ENCODE assay signal across 15 cellular contexts in genomic region chr19:7981661-7982060, GRCh38. TPM values are rescaled to one million over a fixed set of nuclear protein-coding genes. Genes with fewer than 3 reads are reported as not detected.
"Had no signal": no experiment of that assay in that cellular context is flagged by ENCODE, and none has a peak within 500 bp of the region (broad histone marks: within the 10 kb centered on the region; RNA-seq: fewer than 3 reads in every experiment).

No MANE protein-coding gene starts in this region.

- H3K27ac Mint-ChIP-seq: activated T-helper 17 cell treated with anti-CD3 and anti-CD28 coated beads, Interleukin-2, amount 50 U/mL, for 72 hours had no signal

- FAIRE-seq: bronchial epithelial cell, endometrium, pancreas had no signal

- H3K27ac ChIP-seq: ascending aorta, SK-N-MC, tibial artery had no signal

- H3K4me1 ChIP-seq: ascending aorta had no signal

- H3K9me3 Mint-ChIP-seq: activated T-helper 17 cell treated with anti-CD3 and anti-CD28 coated beads, Interleukin-2, amount 50 U/mL, for 72 hours; stimulated activated naive B cell treated with anti-CD40 and anti-IgM and Interleukin-4, amounts not matched to agents 10 μg/mL and 1 μg/mL and 100 μg/mL, for 72 hours had no signal

- DNase-seq: activated naive CD4-positive, alpha-beta T cell treated with Interleukin-2 at 50 U/mL for 16 hours; hippocampal formation; midbrain; stimulated activated CD4-positive, alpha-beta T cell treated with anti-CD3 and anti-CD28 coated beads, Interleukin-15, amount 100 ng/mL, for 24 hours; stimulated activated CD4-positive, alpha-beta T cell treated with anti-CD3 and anti-CD28 coated beads, Interleukin-4, amount 100 ng/mL, for 1 hour; stimulated activated naive B cell treated with anti-CD40 and anti-IgM and Interleukin-4, amounts not matched to agents 10 μg/mL and 1 μg/mL and 100 μg/mL, for 72 hours; tibial artery had no signal

- ATAC-seq: activated T-helper 17 cell treated with anti-CD3 and anti-CD28 coated beads, Interleukin-2, amount 50 U/mL, for 72 hours; pancreas; stimulated activated naive B cell treated with anti-CD40 and anti-IgM and Interleukin-4, amounts not matched to agents 10 μg/mL and 1 μg/mL and 100 μg/mL, for 72 hours had no signal

- H3K4me3 Mint-ChIP-seq: activated T-helper 17 cell treated with anti-CD3 and anti-CD28 coated beads, Interleukin-2, amount 50 U/mL, for 72 hours; stimulated activated naive B cell treated with anti-CD40 and anti-IgM and Interleukin-4, amounts not matched to agents 10 μg/mL and 1 μg/mL and 100 μg/mL, for 72 hours had no signal

- H3K4me1 Mint-ChIP-seq: activated T-helper 17 cell treated with anti-CD3 and anti-CD28 coated beads, Interleukin-2, amount 50 U/mL, for 72 hours had no signal

- H3K9me3 ChIP-seq: ascending aorta, pancreas, tibial artery had no signal

- H3K27me3 Mint-ChIP-seq: activated T-helper 17 cell treated with anti-CD3 and anti-CD28 coated beads, Interleukin-2, amount 50 U/mL, for 72 hours; stimulated activated naive B cell treated with anti-CD40 and anti-IgM and Interleukin-4, amounts not matched to agents 10 μg/mL and 1 μg/mL and 100 μg/mL, for 72 hours had no signal

- H3K4me3 ChIP-seq: ascending aorta, dorsolateral prefrontal cortex, lung, pancreas, SK-N-MC, tibial artery had no signal

- H3K27me3 ChIP-seq: ascending aorta, dorsolateral prefrontal cortex, pancreas, tibial artery had no signal

RNA-seq across cellular contexts. Expression of gene CTXN1, which starts 55.7 kb away (rescaled TPM):
- total RNA-seq: ascending aorta had no signal
